9 cellular contexts compared by ENCODE assay signal in genomic region chr15:31439328-31439727, GRCh38.
A peak's percentile ranks its signal among the peaks of the same experiment; 100 is the strongest.
DNase-seq lines count a peak whose midpoint lies in the region; ATAC-seq and TF ChIP-seq lines count a peak whose summit lies in the region.
"Had no signal": no experiment of that assay in that cellular context is flagged by ENCODE, and none has a peak within 500 bp of the region (broad histone marks: within the 10 kb centered on the region; RNA-seq: fewer than 3 reads in every experiment).

No MANE protein-coding gene starts in this region.

- H3K9ac ChIP-seq in MM.1S (ENCODE audit: low read length), result no peak overlapping the region

- H3K9me2 ChIP-seq in MM.1S (replicated peaks; ENCODE audit: insufficient read depth, low read length), result no peaks in the 10 kb centered on the region

- TF ChIP-seq CTCF in GM10266 (IDR thresholded peaks at IDR 0.05; ENCODE audit: control insufficient read depth, insufficient read depth, low read depth, missing control alignments) (peak; percentile 50), MM.1S (IDR thresholded peaks at IDR 0.05; ENCODE audit: low read length) (peak; percentile 63), nephron progenitor cell (IDR thresholded peaks at IDR 0.05) (no peak)

- ATAC-seq in activated naive CD8-positive, alpha-beta T cell treated with anti-CD3 and anti-CD28 coated beads, Interleukin-2, amount 50 U/mL, for 24 hours, result peak; percentile 1
- ATAC-seq in HG03159 (IDR thresholded peaks at IDR 0.05; ENCODE audit: unreplicated experiment) (no peak), HG03095 (IDR thresholded peaks at IDR 0.05; ENCODE audit: unreplicated experiment) (no peak)

- H3K27ac Mint-ChIP-seq in activated naive CD8-positive, alpha-beta T cell treated with anti-CD3 and anti-CD28 coated beads, Interleukin-2, amount 50 U/mL, for 24 hours, result peak overlapping the region; percentile 7
- H3K27ac Mint-ChIP-seq in nephron progenitor cell, result no peak overlapping the region

- H3K4me2 ChIP-seq in MM.1S (ENCODE audit: low read depth, low read length), result no peak overlapping the region

- H3K79me2 ChIP-seq in MM.1S (ENCODE audit: low read length), result no peaks in the 10 kb centered on the region

- no peaks in the 10 kb centered on the region for H3K27me3 ChIP-seq in MM.1S (replicated peaks; ENCODE audit: insufficient read depth, low read length)

- peaks cover 39% of the 10 kb centered on the region for H3K4me1 ChIP-seq in MM.1S (ENCODE audit: low read length)

- H3K36me3 Mint-ChIP-seq in activated naive CD8-positive, alpha-beta T cell treated with anti-CD3 and anti-CD28 coated beads, Interleukin-2, amount 50 U/mL, for 24 hours (ENCODE audit: low read depth), result no peaks in the 10 kb centered on the region
- no peaks in the 10 kb centered on the region for H3K36me3 Mint-ChIP-seq in nephron progenitor cell (ENCODE audit: low read depth)

- no peaks in the 10 kb centered on the region for H3K9me3 ChIP-seq in MM.1S (replicated peaks; ENCODE audit: insufficient read depth, low read length)

- DNase-seq in GM10266 (ENCODE audit: extremely low spot score) (peak; percentile 64), MM.1S (peak; percentile 51), nephron progenitor cell (peak; percentile 23), NCI-H128 (lab: John Stamatoyannopoulos, UW; ENCODE audit: unreplicated experiment) (no peak), midbrain (lab: John Stamatoyannopoulos, UW) (no peak)
- peak; percentile 66 for DNase-seq in activated naive CD8-positive, alpha-beta T cell treated with anti-CD3 and anti-CD28 coated beads, Interleukin-2, amount 50 U/mL, for 24 hours

- H3K27ac ChIP-seq in MM.1S (ENCODE audit: low read length), result no peak overlapping the region
- H3K27ac ChIP-seq: HL-60 had no signal

- H3K36me3 ChIP-seq in MM.1S (replicated peaks; ENCODE audit: insufficient read depth, low read length), result no peaks in the 10 kb centered on the region

- peaks cover 16% of the 10 kb centered on the region for H3F3A ChIP-seq in MM.1S (ENCODE audit: insufficient read depth, low read length)

- H3K4me1 Mint-ChIP-seq in activated naive CD8-positive, alpha-beta T cell treated with anti-CD3 and anti-CD28 coated beads, Interleukin-2, amount 50 U/mL, for 24 hours, result peaks cover 91% of the 10 kb centered on the region
- peaks cover 16% of the 10 kb centered on the region for H3K4me1 Mint-ChIP-seq in nephron progenitor cell

- H3K27me3 Mint-ChIP-seq in activated naive CD8-positive, alpha-beta T cell treated with anti-CD3 and anti-CD28 coated beads, Interleukin-2, amount 50 U/mL, for 24 hours, result no peaks in the 10 kb centered on the region
- H3K27me3 Mint-ChIP-seq in nephron progenitor cell (ENCODE audit: low read depth, poor library complexity), result peaks cover 26% of the 10 kb centered on the region

- H2AFZ ChIP-seq in MM.1S (ENCODE audit: low read length), result no peak overlapping the region

- peak overlapping the region; percentile 3 for H3K4me3 Mint-ChIP-seq in activated naive CD8-positive, alpha-beta T cell treated with anti-CD3 and anti-CD28 coated beads, Interleukin-2, amount 50 U/mL, for 24 hours
- no peak overlapping the region for H3K4me3 Mint-ChIP-seq in nephron progenitor cell

- no peaks in the 10 kb centered on the region for H4K20me1 ChIP-seq in MM.1S (ENCODE audit: insufficient read depth, low read length)

- H3K4me3 ChIP-seq in MM.1S (ENCODE audit: low read length), result no peak overlapping the region

- H3K9me3 Mint-ChIP-seq in activated naive CD8-positive, alpha-beta T cell treated with anti-CD3 and anti-CD28 coated beads, Interleukin-2, amount 50 U/mL, for 24 hours, result no peaks in the 10 kb centered on the region
- no peaks in the 10 kb centered on the region for H3K9me3 Mint-ChIP-seq in nephron progenitor cell

Comparison
In these comparisons a context has a peak if more than half of its experiments do, and no peak if none do; other contexts are left out.
1. DNase-seq: peak in GM10266 (single experiment), MM.1S (single experiment), activated naive CD8-positive, alpha-beta T cell treated with anti-CD3 and anti-CD28 coated beads, Interleukin-2, amount 50 U/mL, for 24 hours (single experiment) and nephron progenitor cell (single experiment); none in NCI-H128 (single experiment) and midbrain (single experiment).